ENCODE assay signal across 12 cellular contexts in the genomic region with DNA sequence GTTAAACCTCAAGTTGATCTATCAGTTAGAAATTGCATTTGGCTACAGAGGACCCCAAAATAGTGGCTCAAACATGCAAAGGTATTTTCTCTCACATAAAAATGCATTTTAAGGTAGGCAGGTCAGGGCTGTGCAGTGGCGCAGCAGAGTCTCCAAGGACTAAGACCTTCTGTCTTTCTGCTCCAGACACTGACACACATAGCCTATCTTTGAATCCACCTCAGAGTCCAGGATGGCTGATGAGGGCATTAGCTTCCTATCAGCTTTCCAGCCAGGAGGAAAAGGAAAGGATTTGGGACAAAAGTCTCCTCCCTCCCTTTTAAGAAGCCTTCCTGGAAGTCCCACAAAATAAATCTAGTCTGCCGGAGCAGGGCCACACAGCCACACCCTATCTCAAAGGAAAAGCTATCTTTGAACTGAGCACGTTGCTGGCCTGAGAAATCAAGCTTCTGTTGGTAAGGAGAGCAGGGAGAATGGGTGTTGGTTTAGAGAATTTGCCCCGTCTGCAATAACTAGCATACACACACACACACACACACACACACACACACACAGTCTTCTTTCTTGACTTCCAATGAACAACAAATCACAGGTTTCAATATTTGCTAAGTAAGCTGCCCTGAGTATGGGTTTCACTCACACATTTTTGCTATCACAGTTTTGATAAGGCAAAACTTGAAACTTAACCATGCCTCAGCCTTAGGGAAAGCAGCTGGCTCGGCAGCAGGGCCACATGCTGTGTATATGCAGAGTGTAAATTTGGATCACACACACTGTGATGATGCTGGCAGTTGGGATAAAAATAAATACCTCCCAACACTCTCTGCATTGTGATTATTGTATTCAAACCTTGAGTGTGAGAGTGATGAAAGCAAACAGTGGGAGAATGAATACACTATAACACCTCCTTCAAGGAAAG.
A peak's percentile ranks its signal among the peaks of the same experiment; 100 is the strongest.
DNase-seq lines count a peak whose midpoint lies in the region; ATAC-seq, FAIRE-seq and TF ChIP-seq lines count a peak whose summit lies in the region.
"Had no signal": no experiment of that assay in that cellular context is flagged by ENCODE, and none has a peak within 500 bp of the region (broad histone marks: within the 10 kb centered on the region; RNA-seq: fewer than 3 reads in every experiment).

No MANE protein-coding gene starts in this region.

- H3K27me3 ChIP-seq in SK-N-SH (ENCODE audit: insufficient read depth), result peaks cover 9% of the 10 kb centered on the region; the same call in 1 of the 2 replicates
- H3K27me3 ChIP-seq in pancreas, result no peaks in the 10 kb centered on the region
- H3K27me3 ChIP-seq: SJSA1 had no signal

- H3K36me3 ChIP-seq in SK-N-SH (replicated peaks in 1 of 2; ENCODE audit: control insufficient read depth in 1 of 2, insufficient read depth in 2 of 2, low read length in 1 of 2) (no peaks in the 10 kb centered on the region), pancreas (no peaks in the 10 kb centered on the region)
- H3K36me3 ChIP-seq: SJSA1 had no signal

- H4K20me1 ChIP-seq in SK-N-SH (ENCODE audit: insufficient read depth), result no peaks in the 10 kb centered on the region

- intact Hi-C loops in pancreas (cut with DNase I), result no loop called here

- ATAC-seq in SK-N-SH treated with all-trans-retinoic acid at 6 μM for 48 hours (no peak; the same call in 2 of the 3 replicates), esophagus mucosa (peak; percentile 46), pancreas (peak; percentile 69 to 92 (median 86)), GM18867 (IDR thresholded peaks at IDR 0.05; ENCODE audit: unreplicated experiment) (no peak)

- H2AFZ ChIP-seq in SK-N-SH (ENCODE audit: low read depth), result no peak overlapping the region

- no peaks in the 10 kb centered on the region for H3F3A ChIP-seq in SK-N-SH (replicated peaks; ENCODE audit: insufficient read depth)

- DNase-seq in SK-N-SH (peak; percentile 30), NCI-H345 treated with DMSO at 0.1 percent for 48 hours (lab: John Stamatoyannopoulos, UW; ENCODE audit: unreplicated experiment) (peak; percentile 55), pancreas (peak in 3 of 6 donors; percentile 19 to 56 (median 25)), NCI-H187 treated with DMSO at 0.1 percent for 48 hours (lab: John Stamatoyannopoulos, UW) (no peak), DMS53 treated with DMSO at 0.1 percent for 48 hours (lab: John Stamatoyannopoulos, UW; ENCODE audit: unreplicated experiment) (no peak)
- DNase-seq: effector CD4-positive, alpha-beta T cell; midbrain; NCI-H446 treated with DMSO at 0.1 percent for 48 hours had no signal

- H3K27ac ChIP-seq in SK-N-SH (ENCODE audit: low read depth in 2 of 2, low read length in 1 of 2) (peak overlapping the region in 1 of 2 experiments; percentile 47; a peak in 2 of 4 replicates), pancreas (peak overlapping the region in 2 of 4 donors; percentile 8 to 36)
- H3K27ac ChIP-seq: SJSA1 had no signal

- FAIRE-seq in pancreas (lab: Jason Lieb, UNC), result no peak

- 51% methylated on average over 4 of the region's 5 CpGs for WGBS in SK-N-SH (ENCODE audit: low lambda C conversion rate)
- WGBS in pancreas, 2 donors, result 26 to 30% methylated on average over 5 of the region's 5 CpGs

- TF ChIP-seq CTCF in SK-N-SH (IDR thresholded peaks at IDR 0.05) (no peak), pancreas (IDR thresholded peaks at IDR 0.05) (no peak)

- POLR2A ChIA-PET in SK-N-SH (lab: Yijun Ruan, JAX), result interaction anchor here (1.0 kb wide), 1 partner anchor 14 kb away, joined by 3 read pairs; no protein-coding TSS in a partner anchor

- H3K4me1 ChIP-seq in SK-N-SH (ENCODE audit: control insufficient read depth in 1 of 2, insufficient read depth in 2 of 2, low read depth in 1 of 2, low read length in 1 of 2) (peaks cover 0 to 16% of the 10 kb centered on the region in 2 experiments; a peak in 2 of 4 replicates), pancreas (peaks cover 0 to 15% (median 5%) of the 10 kb centered on the region in 3 donors)

- TF ChIP-seq RAD21 in SK-N-SH (IDR thresholded peaks at IDR 0.05; ENCODE audit: low read length), result no peak

- H3K4me2 ChIP-seq in SK-N-SH, result no peak overlapping the region

- CTCF ChIA-PET in SK-N-SH (lab: Yijun Ruan, JAX), result interaction anchor here (1.2 kb wide), 1 partner anchor 24 kb away, joined by 3 read pairs; no protein-coding TSS in a partner anchor

- H3K9me2 ChIP-seq in SK-N-SH, result no peaks in the 10 kb centered on the region

- no peaks in the 10 kb centered on the region for H3K79me2 ChIP-seq in SK-N-SH (ENCODE audit: insufficient read depth)

- H3K9ac ChIP-seq in SK-N-SH, result no peak overlapping the region

- H3K9me3 ChIP-seq in SK-N-SH, result no peaks in the 10 kb centered on the region
- no peaks in the 10 kb centered on the region for H3K9me3 ChIP-seq in pancreas
- H3K9me3 ChIP-seq: SJSA1 had no signal

- H3K4me3 ChIP-seq in SK-N-SH (ENCODE audit: low read depth in 2 of 2, low read length in 1 of 2) (no peak overlapping the region), pancreas (no peak overlapping the region)
- H3K4me3 ChIP-seq: SJSA1 had no signal

- TF ChIP-seq EP300 in SK-N-SH (IDR thresholded peaks at IDR 0.05; ENCODE audit: borderline replicate concordance in 1 of 2, low read depth in 1 of 2, low read length in 1 of 2), result peak in 1 of 2 experiments; percentile 14; a peak in 1 of 4 replicates

TF ChIP-seq in SK-N-SH, 30 proteins besides CTCF, POLR2A, EP300 and RAD21:
- no peak for TF ChIP-seq CHD2 (IDR thresholded peaks at IDR 0.05; ENCODE audit: low read length, partially characterized antibody)
- TF ChIP-seq GATA2 (CRISPR knock-in tag; IDR thresholded peaks at IDR 0.05), result peak; percentile 44
- TF ChIP-seq, protein P1, sequence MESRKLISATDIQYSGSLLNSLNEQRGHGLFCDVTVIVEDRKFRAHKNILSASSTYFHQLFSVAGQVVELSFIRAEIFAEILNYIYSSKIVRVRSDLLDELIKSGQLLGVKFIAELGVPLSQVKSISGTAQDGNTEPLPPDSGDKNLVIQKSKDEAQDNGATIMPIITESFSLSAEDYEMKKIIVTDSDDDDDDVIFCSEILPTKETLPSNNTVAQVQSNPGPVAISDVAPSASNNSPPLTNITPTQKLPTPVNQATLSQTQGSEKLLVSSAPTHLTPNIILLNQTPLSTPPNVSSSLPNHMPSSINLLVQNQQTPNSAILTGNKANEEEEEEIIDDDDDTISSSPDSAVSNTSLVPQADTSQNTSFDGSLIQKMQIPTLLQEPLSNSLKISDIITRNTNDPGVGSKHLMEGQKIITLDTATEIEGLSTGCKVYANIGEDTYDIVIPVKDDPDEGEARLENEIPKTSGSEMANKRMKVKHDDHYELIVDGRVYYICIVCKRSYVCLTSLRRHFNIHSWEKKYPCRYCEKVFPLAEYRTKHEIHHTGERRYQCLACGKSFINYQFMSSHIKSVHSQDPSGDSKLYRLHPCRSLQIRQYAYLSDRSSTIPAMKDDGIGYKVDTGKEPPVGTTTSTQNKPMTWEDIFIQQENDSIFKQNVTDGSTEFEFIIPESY (IDR thresholded peaks at IDR 0.05; ENCODE audit: borderline replicate concordance, low read depth), result no peak
TF ChIP-seq in SK-N-SH: peak in this region for 1.

TF ChIP-seq in SK-N-SH treated with all-trans-retinoic acid at 6 μM for 48 hours, 23 proteins besides CTCF, POLR2A, EP300 and RAD21 (continues in another document):
- TF ChIP-seq, protein P2, sequence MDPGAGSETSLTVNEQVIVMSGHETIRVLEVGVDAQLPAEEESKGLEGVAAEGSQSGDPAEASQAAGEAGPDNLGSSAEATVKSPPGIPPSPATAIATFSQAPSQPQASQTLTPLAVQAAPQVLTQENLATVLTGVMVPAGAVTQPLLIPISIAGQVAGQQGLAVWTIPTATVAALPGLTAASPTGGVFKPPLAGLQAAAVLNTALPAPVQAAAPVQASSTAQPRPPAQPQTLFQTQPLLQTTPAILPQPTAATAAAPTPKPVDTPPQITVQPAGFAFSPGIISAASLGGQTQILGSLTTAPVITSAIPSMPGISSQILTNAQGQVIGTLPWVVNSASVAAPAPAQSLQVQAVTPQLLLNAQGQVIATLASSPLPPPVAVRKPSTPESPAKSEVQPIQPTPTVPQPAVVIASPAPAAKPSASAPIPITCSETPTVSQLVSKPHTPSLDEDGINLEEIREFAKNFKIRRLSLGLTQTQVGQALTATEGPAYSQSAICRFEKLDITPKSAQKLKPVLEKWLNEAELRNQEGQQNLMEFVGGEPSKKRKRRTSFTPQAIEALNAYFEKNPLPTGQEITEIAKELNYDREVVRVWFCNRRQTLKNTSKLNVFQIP (CRISPR knock-in tag; IDR thresholded peaks at IDR 0.05; ENCODE audit: borderline replicate concordance, low read depth), result no peak
- TF ChIP-seq RARB (CRISPR knock-in tag; IDR thresholded peaks at IDR 0.05) (no peak), SNAI2 (CRISPR knock-in tag; IDR thresholded peaks at IDR 0.05) (no peak), ZFP30 (CRISPR knock-in tag; IDR thresholded peaks at IDR 0.05) (no peak), OSR1 (CRISPR knock-in tag; IDR thresholded peaks at IDR 0.05) (no peak), ZNF565 (CRISPR knock-in tag; conservative IDR thresholded peaks at IDR 0.05; ENCODE audit: low read depth) (no peak), BACH2 (CRISPR knock-in tag; IDR thresholded peaks at IDR 0.05; ENCODE audit: borderline replicate concordance) (no peak), ZC3H10 (CRISPR knock-in tag; IDR thresholded peaks at IDR 0.05) (no peak), PPARA (CRISPR knock-in tag; IDR thresholded peaks at IDR 0.05; ENCODE audit: borderline replicate concordance) (no peak), ZNF70 (CRISPR knock-in tag; IDR thresholded peaks at IDR 0.05) (no peak)
- TF ChIP-seq, protein P3, sequence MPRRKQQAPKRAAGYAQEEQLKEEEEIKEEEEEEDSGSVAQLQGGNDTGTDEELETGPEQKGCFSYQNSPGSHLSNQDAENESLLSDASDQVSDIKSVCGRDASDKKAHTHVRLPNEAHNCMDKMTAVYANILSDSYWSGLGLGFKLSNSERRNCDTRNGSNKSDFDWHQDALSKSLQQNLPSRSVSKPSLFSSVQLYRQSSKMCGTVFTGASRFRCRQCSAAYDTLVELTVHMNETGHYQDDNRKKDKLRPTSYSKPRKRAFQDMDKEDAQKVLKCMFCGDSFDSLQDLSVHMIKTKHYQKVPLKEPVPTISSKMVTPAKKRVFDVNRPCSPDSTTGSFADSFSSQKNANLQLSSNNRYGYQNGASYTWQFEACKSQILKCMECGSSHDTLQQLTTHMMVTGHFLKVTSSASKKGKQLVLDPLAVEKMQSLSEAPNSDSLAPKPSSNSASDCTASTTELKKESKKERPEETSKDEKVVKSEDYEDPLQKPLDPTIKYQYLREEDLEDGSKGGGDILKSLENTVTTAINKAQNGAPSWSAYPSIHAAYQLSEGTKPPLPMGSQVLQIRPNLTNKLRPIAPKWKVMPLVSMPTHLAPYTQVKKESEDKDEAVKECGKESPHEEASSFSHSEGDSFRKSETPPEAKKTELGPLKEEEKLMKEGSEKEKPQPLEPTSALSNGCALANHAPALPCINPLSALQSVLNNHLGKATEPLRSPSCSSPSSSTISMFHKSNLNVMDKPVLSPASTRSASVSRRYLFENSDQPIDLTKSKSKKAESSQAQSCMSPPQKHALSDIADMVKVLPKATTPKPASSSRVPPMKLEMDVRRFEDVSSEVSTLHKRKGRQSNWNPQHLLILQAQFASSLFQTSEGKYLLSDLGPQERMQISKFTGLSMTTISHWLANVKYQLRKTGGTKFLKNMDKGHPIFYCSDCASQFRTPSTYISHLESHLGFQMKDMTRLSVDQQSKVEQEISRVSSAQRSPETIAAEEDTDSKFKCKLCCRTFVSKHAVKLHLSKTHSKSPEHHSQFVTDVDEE (CRISPR knock-in tag; IDR thresholded peaks at IDR 0.05), result no peak

Comparison
In these comparisons a context has a peak if more than half of its experiments do, and no peak if none do; other contexts are left out.
1. DNase-seq: peak in SK-N-SH (single experiment) and NCI-H345 treated with DMSO at 0.1 percent for 48 hours (single experiment); none in NCI-H187 treated with DMSO at 0.1 percent for 48 hours (single experiment) and DMS53 treated with DMSO at 0.1 percent for 48 hours (single experiment).
2. ATAC-seq: peak in esophagus mucosa (single experiment) and pancreas (4 of 4); none in SK-N-SH treated with all-trans-retinoic acid at 6 μM for 48 hours (single experiment) and GM18867 (single experiment).